In the genomic region with DNA sequence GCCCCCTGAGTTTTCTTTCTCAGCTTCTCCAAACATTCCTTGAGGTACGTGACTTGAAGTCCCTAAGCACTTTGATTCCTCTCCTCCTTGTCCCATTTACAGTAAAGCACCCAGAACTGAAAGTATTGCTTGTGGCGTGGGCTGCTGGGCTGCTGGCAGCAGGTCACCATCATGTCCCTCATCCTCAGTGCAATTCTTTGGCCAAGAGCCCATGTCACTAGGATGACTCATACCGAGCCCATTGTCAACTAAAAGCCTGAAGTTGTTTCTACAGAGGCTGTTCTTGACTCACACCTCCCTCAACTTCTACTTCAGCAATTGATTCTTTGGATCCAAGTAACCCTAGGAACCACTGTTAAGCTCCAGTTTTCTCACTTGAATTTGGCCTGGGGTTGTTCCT, we compare ENCODE assay signal across 8 cellular contexts. TPM values are rescaled to one million over a fixed set of nuclear protein-coding genes. Genes with fewer than 3 reads are reported as not detected.
DNase-seq lines count a peak whose midpoint lies in the region; ATAC-seq, FAIRE-seq and TF ChIP-seq lines count a peak whose summit lies in the region.
"Had no signal": no experiment of that assay in that cellular context is flagged by ENCODE, and none has a peak within 500 bp of the region (broad histone marks: within the 10 kb centered on the region; RNA-seq: fewer than 3 reads in every experiment).

No MANE protein-coding gene starts in this region.

- ATAC-seq in GM12878 (peak; percentile 74), HG02642 (IDR thresholded peaks at IDR 0.05; ENCODE audit: poor library complexity, unreplicated experiment) (no peak), GM19328 (IDR thresholded peaks at IDR 0.05; ENCODE audit: unreplicated experiment) (no peak)

- H3K27ac ChIP-seq in GM12878 (ENCODE audit: control insufficient read depth, insufficient read depth) = no peak overlapping the region
- no peak overlapping the region for H3K27ac ChIP-seq in neural progenitor cell

- H3K36me3 ChIP-seq in GM12878 (ENCODE audit: control insufficient read depth in 2 of 2, insufficient read depth in 2 of 2, low read length in 1 of 2) (no peaks in the 10 kb centered on the region), neural progenitor cell (no peaks in the 10 kb centered on the region)

- TF ChIP-seq CTCF in GM13977 (IDR thresholded peaks at IDR 0.05; ENCODE audit: extremely low read depth, insufficient read depth, missing control alignments) (no peak), GM12878 (IDR thresholded peaks at IDR 0.05 in 2 of 3, conservative IDR thresholded peaks at IDR 0.05 in 1 of 3; ENCODE audit: control insufficient read depth in 2 of 3, extremely low read depth in 1 of 3, insufficient read depth in 1 of 3, low read depth in 3 of 3, low read length in 3 of 3) (no peak), neural progenitor cell (IDR thresholded peaks at IDR 0.05) (no peak), mesothelial cell of epicardium (IDR thresholded peaks at IDR 0.05; ENCODE audit: unreplicated experiment) (no peak)

- H3K4me1 ChIP-seq in GM12878 (ENCODE audit: control insufficient read depth, insufficient read depth, low read length) (peaks cover 29% of the 10 kb centered on the region), neural progenitor cell (peaks cover 5% of the 10 kb centered on the region)

- H3K4me1 Mint-ChIP-seq in neural progenitor cell = peaks cover 9% of the 10 kb centered on the region
- H3K4me1 Mint-ChIP-seq in mesothelial cell of epicardium = peaks cover 8% of the 10 kb centered on the region

- RAD21 ChIA-PET in GM12878 (lab: Charles Lee; ENCODE audit: unreplicated experiment) = interaction anchor here (1.1 kb wide), 1 partner anchor 53 kb away, joined by 3 read pairs; no protein-coding TSS in a partner anchor

- H3K27ac Mint-ChIP-seq in neural progenitor cell = peak overlapping the region; percentile 90
- H3K27ac Mint-ChIP-seq in mesothelial cell of epicardium = no peak overlapping the region

- in situ Hi-C loops in GM13977 (cut with MboI; ENCODE audit: low pct_unique_long_range_greater_than_20kb, low sequenced_read_pairs, unreplicated experiment) = no loop called here
- in situ Hi-C loops in GM12878 (cut with MboI) = no loop called here

- POLR2A ChIA-PET in GM12878 (lab: Charles Lee) = interaction anchor here (1.0 kb wide), 1 partner anchor 20 kb away, joined by 3 read pairs; no protein-coding TSS in a partner anchor

- CTCF ChIA-PET in GM12878 (lab: Yijun Ruan, JAX) = no interaction called here

- H3K9me3 ChIP-seq in GM12878 (replicated peaks; ENCODE audit: control insufficient read depth, insufficient read depth, low read length) = no peaks in the 10 kb centered on the region
- no peaks in the 10 kb centered on the region for H3K9me3 ChIP-seq in neural progenitor cell (ENCODE audit: low read depth)

- no peaks in the 10 kb centered on the region for H3K27me3 ChIP-seq in GM12878 (replicated peaks in 1 of 2; ENCODE audit: control insufficient read depth in 2 of 2, insufficient read depth in 2 of 2, low read length in 1 of 2)
- no peaks in the 10 kb centered on the region for H3K27me3 ChIP-seq in neural progenitor cell

- peak; percentile 75 for FAIRE-seq in GM12878 (lab: Jason Lieb, UNC)
- FAIRE-seq: islet of Langerhans had no signal

- TF ChIP-seq RAD21 in Ishikawa (IDR thresholded peaks at IDR 0.05; ENCODE audit: low read depth) (no peak), GM12878 (IDR thresholded peaks at IDR 0.05; ENCODE audit: insufficient read depth, low read depth, low read length) (no peak)

- H4K20me1 ChIP-seq in GM12878 (ENCODE audit: control insufficient read depth, insufficient read depth) (no peaks in the 10 kb centered on the region), neural progenitor cell (ENCODE audit: low read depth) (no peaks in the 10 kb centered on the region)

- H3K27me3 Mint-ChIP-seq in neural progenitor cell (ENCODE audit: insufficient read depth, low read depth) = no peaks in the 10 kb centered on the region
- no peaks in the 10 kb centered on the region for H3K27me3 Mint-ChIP-seq in mesothelial cell of epicardium (ENCODE audit: low read depth)

- BruUV-seq in GM12878 (replicated peaks; lab: Mats Ljungman, UMichigan) = no TSS peak

- H3K79me2 ChIP-seq in GM12878 (ENCODE audit: control insufficient read depth, insufficient read depth, low read length) = no peaks in the 10 kb centered on the region
- H3K79me2 ChIP-seq in neural progenitor cell (ENCODE audit: low read depth) = no peaks in the 10 kb centered on the region

- H3K4me2 ChIP-seq in GM12878 (ENCODE audit: control insufficient read depth, insufficient read depth) = peak overlapping the region; percentile 47; the same call in 1 of the 2 replicates
- no peak overlapping the region for H3K4me2 ChIP-seq in neural progenitor cell

- H3K4me3 Mint-ChIP-seq in neural progenitor cell (no peak overlapping the region), mesothelial cell of epicardium (no peak overlapping the region)

- H3K36me3 Mint-ChIP-seq in neural progenitor cell = no peaks in the 10 kb centered on the region
- H3K36me3 Mint-ChIP-seq in mesothelial cell of epicardium = no peaks in the 10 kb centered on the region

- no peak overlapping the region for H2AFZ ChIP-seq in GM12878 (ENCODE audit: control insufficient read depth, low read depth, low read length)
- H2AFZ ChIP-seq in neural progenitor cell (replicated peaks) = no peak overlapping the region

- no peak overlapping the region for H3K9ac ChIP-seq in GM12878 (ENCODE audit: control insufficient read depth, insufficient read depth, low read length)
- H3K9ac ChIP-seq in neural progenitor cell = no peak overlapping the region

- peak; percentile 26 for DNase-seq in GM13977 (ENCODE audit: low spot score)
- no peak for DNase-seq in GM12878 (ENCODE audit: low read depth, low spot score)
- DNase-seq in neural progenitor cell (ENCODE audit: low spot score) = no peak
- DNase-seq in mesothelial cell of epicardium (ENCODE audit: low spot score in 2 of 2, unreplicated experiment in 2 of 2) = no peak

- TF ChIP-seq EP300 in Ishikawa (IDR thresholded peaks at IDR 0.05; ENCODE audit: borderline replicate concordance) (no peak), GM12878 (IDR thresholded peaks at IDR 0.05; ENCODE audit: borderline replicate concordance in 1 of 2, control insufficient read depth in 1 of 2, low read depth in 2 of 2, low read length in 2 of 2) (no peak)

- H3K4me3 ChIP-seq in GM12878 (no peak overlapping the region), neural progenitor cell (no peak overlapping the region)

- H3F3A ChIP-seq in neural progenitor cell (ENCODE audit: low read depth) = no peaks in the 10 kb centered on the region

- SMC1A ChIA-PET in GM12878 (lab: Charles Lee; ENCODE audit: uncharacterized antibody, unreplicated experiment) = no interaction called here

- WGBS in GM12878 (ENCODE audit: insufficient coverage, insufficient replicate concordance, low lambda C conversion rate, missing lambda C conversion rate) = 17% methylated on average over 3 of the region's 3 CpGs

- no peak for TF ChIP-seq POLR2A in GM12878 (IDR thresholded peaks at IDR 0.05; ENCODE audit: low read depth, low read length)

- no peaks in the 10 kb centered on the region for H3K9me3 Mint-ChIP-seq in neural progenitor cell
- H3K9me3 Mint-ChIP-seq in mesothelial cell of epicardium = no peaks in the 10 kb centered on the region

- intact Hi-C loops in GM12878 (cut with micrococcal nuclease; ENCODE audit: unreplicated experiment) = no loop called here

TF ChIP-seq in Ishikawa, 13 proteins besides CTCF, POLR2A, EP300 and RAD21:
- no peak for TF ChIP-seq TAF1 (IDR thresholded peaks at IDR 0.05; ENCODE audit: low read depth)
- no peak for TF ChIP-seq TCF12 (IDR thresholded peaks at IDR 0.05; ENCODE audit: low read depth)
- TF ChIP-seq, protein P1, sequence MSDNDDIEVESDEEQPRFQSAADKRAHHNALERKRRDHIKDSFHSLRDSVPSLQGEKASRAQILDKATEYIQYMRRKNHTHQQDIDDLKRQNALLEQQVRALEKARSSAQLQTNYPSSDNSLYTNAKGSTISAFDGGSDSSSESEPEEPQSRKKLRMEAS (IDR thresholded peaks at IDR 0.05) = no peak
- TF ChIP-seq NFIC (IDR thresholded peaks at IDR 0.05) = peak; percentile 78
- TF ChIP-seq FOXM1 (IDR thresholded peaks at IDR 0.05; ENCODE audit: borderline replicate concordance, low read depth) = no peak
TF ChIP-seq in Ishikawa: peak in this region for 1.

TF ChIP-seq in GM12878, 131 proteins besides CTCF, POLR2A, EP300 and RAD21 (continues in another document):
- peak; percentile 69 for TF ChIP-seq JUNB (IDR thresholded peaks at IDR 0.05)

RNA-seq across cellular contexts. Expression of a gene that starts 54.3 kb away (rescaled TPM):
- total RNA-seq in GM12878 (2013; cell fraction: nucleolus; rRNA removed) = 26.9 and 31.7 TPM in 2 replicates
- total RNA-seq in GM12878 (2014; rRNA removed) (202 and 211 TPM in 2 replicates), GM12878 (2014; rRNA removed; fragmentation: Illumina TruSeq; extraction: Trizol) (244 and 260 TPM in 2 replicates), GM12878 (2021) (242 and 254 TPM in 2 replicates), neural progenitor cell (ENCODE audit: low replicate concordance) (480 and 549 TPM in 2 replicates), mesothelial cell of epicardium (99.8 to 101 TPM (median 100 TPM) in 3 replicates)
- 88.2 TPM for polyA plus RNA-seq in GM12878 (2011; ENCODE audit: low read depth)
- polyA plus RNA-seq in GM12878 (2011; rRNA removed) (201 and 232 TPM in 2 replicates), GM12878 (2014; fragmentation: Illumina TruSeq; extraction: Trizol) (307 and 332 TPM in 2 replicates), GM12878 (2014; fragmentation: Nextera tagmentation; extraction: Ambion mirVana) (100 to 1,000 TPM; 647 to 731 TPM), GM12878 (2014; rRNA removed) (211 and 212 TPM in 2 replicates), GM12878 (2016; fragmentation: Nextera tagmentation; extraction: Ambion mirVana) (100 to 1,000 TPM; 567 to 584 TPM)
- 251 and 257 TPM in 2 replicates for polyA plus RNA-seq in GM12878 (2011; cell fraction: cytosol; rRNA removed)
- 136 and 222 TPM in 2 replicates for polyA plus RNA-seq in GM12878 (2011; cell fraction: nucleus; rRNA removed)
- polyA plus RNA-seq in GM12878 (2012) = 103 and 109 TPM in 2 replicates
- 333 and 392 TPM in 2 replicates for polyA minus RNA-seq in GM12878 (2011; rRNA and poly(A)+ RNA removed)
- 116 and 120 TPM in 2 replicates for polyA minus RNA-seq in GM12878 (2011; cell fraction: cytosol; rRNA and poly(A)+ RNA removed)
- 62.3 and 107 TPM in 2 replicates for polyA minus RNA-seq in GM12878 (2011; cell fraction: nucleus; rRNA and poly(A)+ RNA removed)
